Comparison of ENCODE assay signal across 1 cellular context in genomic region chrX:78958419-78959116, GRCh38.
TF ChIP-seq lines count a peak whose summit lies in the region.

No MANE protein-coding gene starts in this region.

TF ChIP-seq in A549, 52 proteins besides CTCF, POLR2A, EP300 and RAD21 (continued from another document):
- TF ChIP-seq HDAC2 (IDR thresholded peaks at IDR 0.05) (no peak), FOSL2 (IDR thresholded peaks at IDR 0.05) (no peak), FOSL2 (CRISPR knock-in tag; IDR thresholded peaks at IDR 0.05) (no peak), JUN (IDR thresholded peaks at IDR 0.05) (no peak), ZNF302 (CRISPR knock-in tag; IDR thresholded peaks at IDR 0.05) (no peak), HOXB13 (CRISPR knock-in tag; IDR thresholded peaks at IDR 0.05; ENCODE audit: low read depth) (no peak), HES2 (IDR thresholded peaks at IDR 0.05) (no peak), SREBF2 (IDR thresholded peaks at IDR 0.05) (no peak), FOXS1 (CRISPR knock-in tag; IDR thresholded peaks at IDR 0.05) (no peak), ELK1 (IDR thresholded peaks at IDR 0.05; ENCODE audit: low read depth, low read length) (no peak), BHLHE40 (IDR thresholded peaks at IDR 0.05; ENCODE audit: low read depth, low read length) (no peak), PHF8 (IDR thresholded peaks at IDR 0.05; ENCODE audit: borderline replicate concordance, low read depth) (no peak), RCOR1 (IDR thresholded peaks at IDR 0.05; ENCODE audit: low read depth, low read length) (no peak), CEBPB (IDR thresholded peaks at IDR 0.05) (no peak)
TF ChIP-seq in A549: peak in this region for 0.
